25 cellular contexts compared by ENCODE assay signal in genomic region chr9:72465602-72466001, GRCh38. TPM values are rescaled to one million over a fixed set of nuclear protein-coding genes. Genes with fewer than 3 reads are reported as not detected.
DNase-seq lines count a peak whose midpoint lies in the region; ATAC-seq, FAIRE-seq and TF ChIP-seq lines count a peak whose summit lies in the region.
"Had no signal": no experiment of that assay in that cellular context is flagged by ENCODE, and none has a peak within 500 bp of the region (broad histone marks: within the 10 kb centered on the region; RNA-seq: fewer than 3 reads in every experiment).

No MANE protein-coding gene starts in this region.

- peak overlapping the region in 1 of 5 experiments; percentile 42 for H3K4me3 Mint-ChIP-seq in brain
- H3K4me3 Mint-ChIP-seq: activated CD8-positive, alpha-beta T cell treated with anti-CD3 and anti-CD28 coated beads for 36 hours had no signal

- peak overlapping the region; percentile 6; the same call in 1 of the 3 replicates for H3K4me2 ChIP-seq in A549
- H3K4me2 ChIP-seq: BLaER1 had no signal

- no peak for TF ChIP-seq EP300 in A549 (IDR thresholded peaks at IDR 0.05)

- no peak for TF ChIP-seq RAD21 in A549 (conservative IDR thresholded peaks at IDR 0.05 in 1 of 2, IDR thresholded peaks at IDR 0.05 in 1 of 2)

- TF ChIP-seq CTCF in A549 (IDR thresholded peaks at IDR 0.05) (no peak), brain (conservative IDR thresholded peaks at IDR 0.05) (no peak), fibroblast of villous mesenchyme (IDR thresholded peaks at IDR 0.05; ENCODE audit: insufficient read depth, low read depth, low read length) (no peak), BE2C (IDR thresholded peaks at IDR 0.05; ENCODE audit: low read depth, low read length) (no peak)

- H3K27me3 ChIP-seq in BE2C, result no peaks in the 10 kb centered on the region
- H3K27me3 ChIP-seq: BLaER1, right lobe of liver, SJCRH30, upper lobe of left lung had no signal

- H3K27ac ChIP-seq in A549, result peak overlapping the region; percentile 3 to 48; a peak in 3 of 6 replicates
- H3K27ac ChIP-seq: BLaER1, right lobe of liver, SJCRH30 had no signal

- H3K36me3 Mint-ChIP-seq in brain, result no peaks in the 10 kb centered on the region
- H3K36me3 Mint-ChIP-seq: activated naive CD4-positive, alpha-beta T cell treated with anti-CD3 and anti-CD28 coated beads, Interleukin-2, amount 50 U/mL, for 72 hours; stimulated activated memory B cell treated with anti-CD40 and anti-IgM and Interleukin-4, amounts not matched to agents 10 μg/mL and 1 μg/mL and 100 μg/mL, for 72 hours had no signal

- FAIRE-seq in A549 (lab: Jason Lieb, UNC), result no peak
- FAIRE-seq in H54 (lab: Jason Lieb, UNC), result peak; percentile 76

- WGBS in A549 (ENCODE audit: missing lambda C conversion rate), result 81% methylated on average over 3 of the region's 3 CpGs

- H3K36me3 ChIP-seq in BE2C, result no peaks in the 10 kb centered on the region
- H3K36me3 ChIP-seq: BLaER1, right lobe of liver, SJCRH30, upper lobe of left lung had no signal

- H3K9me3 ChIP-seq in A549 (no peaks in the 10 kb centered on the region), BE2C (no peaks in the 10 kb centered on the region)
- H3K9me3 ChIP-seq: BLaER1, Caco-2, right lobe of liver, SJCRH30, upper lobe of left lung had no signal

- H3K4me3 ChIP-seq in A549 (no peak overlapping the region), fibroblast of villous mesenchyme (ENCODE audit: low read depth, low read length) (no peak overlapping the region), BE2C (ENCODE audit: low read depth, low read length) (no peak overlapping the region)
- H3K4me3 ChIP-seq: BLaER1, right lobe of liver, SJCRH30 had no signal

- peaks cover 21% of the 10 kb centered on the region for H3K4me1 Mint-ChIP-seq in brain

- peaks cover 49% of the 10 kb centered on the region for H3K4me1 ChIP-seq in A549
- H3K4me1 ChIP-seq in BE2C, result no peaks in the 10 kb centered on the region
- H3K4me1 ChIP-seq: BLaER1 had no signal

- ATAC-seq in A549 (no peak), GM21447 (IDR thresholded peaks at IDR 0.05; ENCODE audit: unreplicated experiment) (no peak), HG03045 (IDR thresholded peaks at IDR 0.05; ENCODE audit: unreplicated experiment) (no peak)
- ATAC-seq: activated CD8-positive, alpha-beta T cell treated with anti-CD3 and anti-CD28 coated beads for 36 hours; activated naive CD4-positive, alpha-beta T cell treated with anti-CD3 and anti-CD28 coated beads, Interleukin-2, amount 50 U/mL, for 72 hours; stimulated activated memory B cell treated with anti-CD40 and anti-IgM and Interleukin-4, amounts not matched to agents 10 μg/mL and 1 μg/mL and 100 μg/mL, for 72 hours had no signal

- H3K27ac Mint-ChIP-seq in brain, result peak overlapping the region in 3 of 5 experiments; percentile 15 to 77 (median 18)
- H3K27ac Mint-ChIP-seq: activated CD8-positive, alpha-beta T cell treated with anti-CD3 and anti-CD28 coated beads for 36 hours; activated naive CD4-positive, alpha-beta T cell treated with anti-CD3 and anti-CD28 coated beads, Interleukin-2, amount 50 U/mL, for 72 hours; activated T-helper 2 cell treated with anti-CD3 and anti-CD28 coated beads, Interferon-gamma antibody, Interleukin-2, Interleukin-4, amounts not matched to agents 10 μg/mL and 5 μg/mL and 100 μg/mL, durations not matched to agents 14 hours and 24 hours and 36 hours; stimulated activated memory B cell treated with anti-CD40 and anti-IgM and Interleukin-4, amounts not matched to agents 10 μg/mL and 1 μg/mL and 100 μg/mL, for 72 hours had no signal

- POLR2A ChIA-PET in A549 (lab: Yijun Ruan, JAX), result interaction anchor here (1.5 kb wide), 1 partner anchor 100 kb away, joined by 6 read pairs; the partner anchor contains the start of gene ZFAND5

- H3K9me3 Mint-ChIP-seq in brain, result peaks cover 0 to 2% (median 0%) of the 10 kb centered on the region in 5 experiments
- H3K9me3 Mint-ChIP-seq: activated CD8-positive, alpha-beta T cell treated with anti-CD3 and anti-CD28 coated beads for 36 hours; activated naive CD4-positive, alpha-beta T cell treated with anti-CD3 and anti-CD28 coated beads, Interleukin-2, amount 50 U/mL, for 72 hours; activated T-helper 2 cell treated with anti-CD3 and anti-CD28 coated beads, Interferon-gamma antibody, Interleukin-2, Interleukin-4, amounts not matched to agents 10 μg/mL and 5 μg/mL and 100 μg/mL, durations not matched to agents 14 hours and 24 hours and 36 hours; stimulated activated memory B cell treated with anti-CD40 and anti-IgM and Interleukin-4, amounts not matched to agents 10 μg/mL and 1 μg/mL and 100 μg/mL, for 72 hours had no signal

- no peak for DNase-seq in A549 (ENCODE audit: low read depth in 1 of 2, low spot score in 1 of 2)
- no peak for DNase-seq in H54 (ENCODE audit: insufficient read length, low spot score)
- peak; percentile 53 for DNase-seq in fibroblast of villous mesenchyme (ENCODE audit: low read depth)
- DNase-seq in SKM-1 treated with dmso at 0.1 percent for 144 hours (lab: John Stamatoyannopoulos, UW; ENCODE audit: unreplicated experiment), result no peak
- DNase-seq in BE2C, result no peak
- DNase-seq: ACHN; activated CD4-positive, CD25-positive, alpha-beta regulatory T cell treated with anti-CD3 and anti-CD28 coated beads, Interleukin-2, amount 50 U/mL, for 72 hours; activated CD8-positive, alpha-beta T cell treated with anti-CD3 and anti-CD28 coated beads for 36 hours; Caco-2; central memory CD4-positive, alpha-beta T cell; foreskin fibroblast; NCI-H1092; NCI-H1694 treated with DMSO at 0.1 percent for 48 hours; right lobe of liver; SJCRH30; stimulated activated CD4-positive, alpha-beta T cell treated with anti-CD3 and anti-CD28 coated beads, Interleukin-12 subunit alpha, Interleukin-12 subunit beta, amount 100 ng/mL, for 4 hours; stimulated activated CD4-positive, alpha-beta T cell treated with anti-CD3 and anti-CD28 coated beads, Interleukin-4, amount 100 ng/mL, for 1 hour had no signal

- H3K27me3 Mint-ChIP-seq in brain, result peaks cover 3% of the 10 kb centered on the region
- H3K27me3 Mint-ChIP-seq: activated CD8-positive, alpha-beta T cell treated with anti-CD3 and anti-CD28 coated beads for 36 hours; stimulated activated memory B cell treated with anti-CD40 and anti-IgM and Interleukin-4, amounts not matched to agents 10 μg/mL and 1 μg/mL and 100 μg/mL, for 72 hours had no signal

- no peak for TF ChIP-seq POLR2A in A549 (IDR thresholded peaks at IDR 0.05; ENCODE audit: low read length)
- TF ChIP-seq POLR2A in H54 (IDR thresholded peaks at IDR 0.05; ENCODE audit: low read depth, low read length), result no peak

- CTCF ChIA-PET in A549 (lab: Yijun Ruan, JAX), result interaction anchor here (0.9 to 1.3 kb wide), 3 partner anchors 18 to 184 kb away, joined by 3 read pairs; no protein-coding TSS in a partner anchor

TF ChIP-seq in A549, 52 proteins besides CTCF, POLR2A, EP300 and RAD21:
- TF ChIP-seq EHF (CRISPR knock-in tag; IDR thresholded peaks at IDR 0.05), result no peak
- TF ChIP-seq MAZ (IDR thresholded peaks at IDR 0.05; ENCODE audit: borderline replicate concordance, low read depth, low read length), result no peak
- TF ChIP-seq EHMT2 (IDR thresholded peaks at IDR 0.05; ENCODE audit: low read depth), result no peak
- no peak for TF ChIP-seq ATOH8 (CRISPR knock-in tag; IDR thresholded peaks at IDR 0.05; ENCODE audit: low read depth)

RNA-seq across cellular contexts. Expression of gene TMC1, which starts 55.8 kb away (rescaled TPM):
- 0.12 and 0.29 TPM in 2 replicates for polyA plus RNA-seq in A549 (2011; rRNA removed)
- polyA plus RNA-seq in A549 (2012; cell fraction: cytosol; rRNA removed), result 0.01 and 0.03 TPM in 2 replicates
- 0.04 TPM in 1 of 2 replicates, not detected in the other for polyA plus RNA-seq in A549 (2012; cell fraction: nucleus; rRNA removed)
- 0.01 to 0.18 TPM (median 0.17 TPM) in 3 replicates for polyA plus RNA-seq in A549 (2017; fragmentation: RNase III; extraction: RNeasy Plus Mini Kit Qiagen cat#74134 plus additional on column Dnase treatment)
- 0.12 and 0.49 TPM in 2 replicates for polyA minus RNA-seq in A549 (2011; rRNA and poly(A)+ RNA removed)
- polyA plus RNA-seq in brain (ENCODE audit: insufficient read depth, low read depth, low replicate concordance), result 0.29 TPM
- under 0.01 and 1.3 TPM in 2 replicates for total RNA-seq in fibroblast of villous mesenchyme
- not detected for polyA plus RNA-seq in BE2C (2012; ENCODE audit: insufficient read depth, insufficient read length, low read depth)
- total RNA-seq: activated naive CD4-positive, alpha-beta T cell treated with anti-CD3 and anti-CD28 coated beads, Interleukin-2, amount 50 U/mL, for 72 hours; activated T-helper 2 cell treated with anti-CD3 and anti-CD28 coated beads, Interferon-gamma antibody, Interleukin-2, Interleukin-4, amounts not matched to agents 10 μg/mL and 5 μg/mL and 100 μg/mL, durations not matched to agents 14 hours and 24 hours and 36 hours; Caco-2; SJCRH30 had no signal
